11 cellular contexts compared by ENCODE assay signal in genomic region chrX:134957836-134958235, GRCh38.
"Had no signal": no experiment of that assay in that cellular context is flagged by ENCODE, and none has a peak within 500 bp of the region (broad histone marks: within the 10 kb centered on the region; RNA-seq: fewer than 3 reads in every experiment).

No MANE protein-coding gene starts in this region.

- H3K4me1 ChIP-seq: HAP-1 had no signal

- H3K4me3 Mint-ChIP-seq: GM23338, H9, HFFc6 had no signal

- H2AFZ ChIP-seq: GM23248, GM23338 had no signal

- H3K27ac Mint-ChIP-seq: GM23338, H9, HFFc6 had no signal

- ATAC-seq: GM23338, HCT116 had no signal

- H3K9ac ChIP-seq: GM23248 had no signal

- H3K9me3 Mint-ChIP-seq: GM23338, HFFc6 had no signal

- H3K4me1 Mint-ChIP-seq: GM23338, H9 had no signal

- H3K4me3 ChIP-seq: GM23248, GM23338, HAP-1 had no signal

- H3K27ac ChIP-seq: GM23248 had no signal

- DNase-seq: GM23248, GOT3, H7, H9, HCEC 1CT, HFFc6 had no signal

- FAIRE-seq: H1, H54 had no signal

- H3K9me3 ChIP-seq: HAP-1 had no signal

- H3K4me2 ChIP-seq: GM23338 had no signal

- H3K36me3 ChIP-seq: HAP-1 had no signal
